In the genomic region with DNA sequence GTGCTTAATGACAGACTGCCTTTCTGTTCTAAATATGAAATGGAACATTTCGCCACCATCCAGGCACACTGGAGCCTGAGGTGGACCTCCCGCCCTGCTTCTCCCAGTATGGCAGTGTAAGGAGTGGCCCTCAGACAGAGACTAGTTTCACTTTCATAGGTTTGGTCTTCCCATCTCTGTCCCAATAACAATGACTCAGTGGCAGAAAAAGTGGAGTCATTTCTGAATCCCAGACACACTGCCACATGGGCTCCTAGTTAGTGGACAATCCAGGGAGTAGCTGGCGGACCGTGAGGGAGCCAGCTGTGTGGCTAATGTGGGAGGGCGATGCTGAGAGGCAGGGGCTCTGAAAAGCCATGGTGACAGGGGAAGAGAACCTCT, we compare ENCODE assay signal across 12 cellular contexts.
A peak's percentile ranks its signal among the peaks of the same experiment; 100 is the strongest.
DNase-seq lines count a peak whose midpoint lies in the region; ATAC-seq, FAIRE-seq and TF ChIP-seq lines count a peak whose summit lies in the region.
"Had no signal": no experiment of that assay in that cellular context is flagged by ENCODE, and none has a peak within 500 bp of the region (broad histone marks: within the 10 kb centered on the region; RNA-seq: fewer than 3 reads in every experiment).

No MANE protein-coding gene starts in this region.

- POLR2A ChIA-PET in HEK293T (lab: Yijun Ruan, JAX) = no interaction called here

- TF ChIP-seq CTCF in natural killer cell (IDR thresholded peaks at IDR 0.05) = no peak

- CTCF ChIA-PET in HEK293T (lab: Yijun Ruan, JAX) = no interaction called here

- no peak overlapping the region for H3K27ac Mint-ChIP-seq in natural killer cell
- H3K27ac Mint-ChIP-seq: IgD-negative memory B cell had no signal

- no peaks in the 10 kb centered on the region for H3K36me3 ChIP-seq in MG63

- no peaks in the 10 kb centered on the region for H3K9me3 ChIP-seq in MG63

- no peak for ATAC-seq in natural killer cell

- DNase-seq in GM04503 (ENCODE audit: low read depth) (peak; percentile 69), RCC 7860 (ENCODE audit: low spot score) (peak; percentile 94), epithelial cell of prostate (ENCODE audit: low read depth, low spot score) (no peak), posterior vena cava (ENCODE audit: low spot score) (peak; percentile 77), MG63 (no peak), HuH-7.5 (ENCODE audit: low spot score) (no peak), HEK293T (ENCODE audit: extremely low spot score) (no peak), natural killer cell (no peak)
- DNase-seq: activated CD4-positive, alpha-beta T cell treated with anti-CD3 and anti-CD28 coated beads, Interleukin-2, amount 50 U/mL, for 1 hour had no signal

- intact Hi-C loops in posterior vena cava (cut with DNase I) = loop anchor here in 1 of 2 donors (10.0 kb wide), 1 partner anchor 150 kb away; the partner anchor contains the start of gene NGF
- intact Hi-C loops in natural killer cell (cut with micrococcal nuclease) = no loop called here

- peak overlapping the region; percentile 44 for H3K27ac ChIP-seq in epithelial cell of prostate

- no peaks in the 10 kb centered on the region for H3K27me3 ChIP-seq in MG63

- no peak overlapping the region for H3K4me3 Mint-ChIP-seq in natural killer cell

- no peak overlapping the region for H3K4me3 ChIP-seq in MG63

- H3K4me1 Mint-ChIP-seq in natural killer cell = no peaks in the 10 kb centered on the region

- FAIRE-seq in RCC 7860 (lab: Jason Lieb, UNC) = peak; percentile 87
- FAIRE-seq: G401.6, GM19239 had no signal

- peaks cover 5 to 21% of the 10 kb centered on the region in 2 donors for H3K27me3 Mint-ChIP-seq in natural killer cell (ENCODE audit: low read depth in 2 of 2)
- H3K27me3 Mint-ChIP-seq: IgD-negative memory B cell had no signal

- no peaks in the 10 kb centered on the region for H3K36me3 Mint-ChIP-seq in natural killer cell
- H3K36me3 Mint-ChIP-seq: IgD-negative memory B cell had no signal

- no peaks in the 10 kb centered on the region for H3K9me3 Mint-ChIP-seq in natural killer cell
- H3K9me3 Mint-ChIP-seq: IgD-negative memory B cell had no signal

TF ChIP-seq in HEK293T, 16 proteins besides CTCF, POLR2A, EP300 and RAD21:
- no peak for TF ChIP-seq FOXA1 (IDR thresholded peaks at IDR 0.05)
- no peak for TF ChIP-seq CTBP1 (IDR thresholded peaks at IDR 0.05; ENCODE audit: borderline replicate concordance)
- TF ChIP-seq SUZ12 (IDR thresholded peaks at IDR 0.05) = no peak
- no peak for TF ChIP-seq NFRKB (IDR thresholded peaks at IDR 0.05)
- no peak for TF ChIP-seq SP1 (IDR thresholded peaks at IDR 0.05)
- no peak for TF ChIP-seq ZNF384 (IDR thresholded peaks at IDR 0.05)
- no peak for TF ChIP-seq ELF4 (IDR thresholded peaks at IDR 0.05)
- no peak for TF ChIP-seq TARDBP (IDR thresholded peaks at IDR 0.05)
- no peak for TF ChIP-seq BHLHE40 (IDR thresholded peaks at IDR 0.05; ENCODE audit: borderline replicate concordance)
- TF ChIP-seq L3MBTL2 (conservative IDR thresholded peaks at IDR 0.05) = no peak
- TF ChIP-seq HDGF (IDR thresholded peaks at IDR 0.05; ENCODE audit: borderline replicate concordance) = no peak
- no peak for TF ChIP-seq PKNOX1 (IDR thresholded peaks at IDR 0.05)
- TF ChIP-seq FOXM1 (IDR thresholded peaks at IDR 0.05; ENCODE audit: borderline replicate concordance) = no peak
- TF ChIP-seq ARNT (IDR thresholded peaks at IDR 0.05) = no peak
- no peak for TF ChIP-seq LEF1 (IDR thresholded peaks at IDR 0.05; ENCODE audit: borderline replicate concordance)
- no peak for TF ChIP-seq FOXK2 (IDR thresholded peaks at IDR 0.05)

Comparison
In these comparisons a context has a peak if more than half of its experiments do, and no peak if none do; other contexts are left out.
1. DNase-seq: peak in GM04503 (single experiment), RCC 7860 (single experiment) and posterior vena cava (single experiment); none in epithelial cell of prostate (single experiment), MG63 (single experiment), HuH-7.5 (single experiment), HEK293T (single experiment) and natural killer cell (single experiment).